In the genomic region with DNA sequence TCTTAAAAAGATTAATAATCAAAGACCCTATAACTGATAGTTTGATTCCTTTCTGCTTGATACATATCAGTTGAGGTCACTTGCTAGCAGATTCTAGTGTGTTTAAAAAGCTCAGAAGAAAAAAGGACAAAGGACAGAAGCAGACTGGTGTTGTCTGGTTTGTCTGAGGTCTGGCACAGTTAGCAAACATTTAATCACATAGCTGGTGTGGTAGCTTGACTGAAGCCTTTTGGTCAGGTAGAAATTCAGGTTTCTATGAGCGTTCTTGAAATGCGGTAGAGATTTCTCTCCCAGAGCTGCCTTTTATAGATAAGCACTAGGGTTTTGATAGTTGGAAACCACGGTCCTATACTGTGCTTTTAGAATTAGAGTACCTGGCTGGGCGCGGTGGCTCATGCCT, we compare ENCODE assay signal across 24 cellular contexts. TPM values are rescaled to one million over a fixed set of nuclear protein-coding genes. Genes with fewer than 3 reads are reported as not detected.
"Had no signal": no experiment of that assay in that cellular context is flagged by ENCODE, and none has a peak within 500 bp of the region (broad histone marks: within the 10 kb centered on the region; RNA-seq: fewer than 3 reads in every experiment).

No MANE protein-coding gene starts in this region.

- ATAC-seq: effector memory CD8-positive, alpha-beta T cell; gastrocnemius medialis; left cardiac atrium; stimulated activated naive B cell treated with anti-CD40 and anti-IgM and Interleukin-4, amounts not matched to agents 10 μg/mL and 1 μg/mL and 100 μg/mL, for 72 hours; upper lobe of right lung; WTC11 had no signal

- DNase-seq: activated naive CD4-positive, alpha-beta T cell; activated T-cell treated with anti-CD3 and anti-CD28 coated beads, Interleukin-2, amount 50 U/mL, for 1 hour; colonic mucosa; dorsolateral prefrontal cortex; effector memory CD8-positive, alpha-beta T cell; esophagus squamous epithelium; gastrocnemius medialis; head of caudate nucleus; hypothalamus; left cardiac atrium; nucleus accumbens; posterior cingulate gyrus; retina; stimulated activated CD4-positive, alpha-beta T cell treated with anti-CD3 and anti-CD28 coated beads, Interleukin-2, amount 100 ng/mL, for 48 hours; stimulated activated CD8-positive, alpha-beta memory T cell treated with anti-CD3 and anti-CD28 coated beads, Interleukin-4, amount 100 ng/mL, for 48 hours; stimulated activated naive B cell treated with anti-CD40 and anti-IgM and Interleukin-4, amounts not matched to agents 10 μg/mL and 1 μg/mL and 100 μg/mL, for 72 hours; T-helper 9 cell; testis; upper lobe of right lung had no signal

- H3K4me3 Mint-ChIP-seq: activated naive CD8-positive, alpha-beta T cell; effector memory CD8-positive, alpha-beta T cell; memory B cell; stimulated activated naive B cell treated with anti-CD40 and anti-IgM and Interleukin-4, amounts not matched to agents 10 μg/mL and 1 μg/mL and 100 μg/mL, for 72 hours; WTC11 had no signal

- H3K9me3 ChIP-seq: breast epithelium, colonic mucosa, esophagus squamous epithelium, gastrocnemius medialis, testis, upper lobe of right lung had no signal

- H3K9me3 Mint-ChIP-seq: effector memory CD8-positive, alpha-beta T cell; memory B cell; stimulated activated naive B cell treated with anti-CD40 and anti-IgM and Interleukin-4, amounts not matched to agents 10 μg/mL and 1 μg/mL and 100 μg/mL, for 72 hours had no signal

- H3K4me1 ChIP-seq: breast epithelium, colonic mucosa, gastrocnemius medialis, testis had no signal

- H3K36me3 ChIP-seq: breast epithelium, colonic mucosa, esophagus squamous epithelium, gastrocnemius medialis, upper lobe of right lung had no signal

- H3K27ac Mint-ChIP-seq: activated naive CD8-positive, alpha-beta T cell; effector memory CD8-positive, alpha-beta T cell; memory B cell; stimulated activated naive B cell treated with anti-CD40 and anti-IgM and Interleukin-4, amounts not matched to agents 10 μg/mL and 1 μg/mL and 100 μg/mL, for 72 hours; WTC11 had no signal

- H3K27me3 ChIP-seq: testis had no signal

- H3K27ac ChIP-seq: breast epithelium, colonic mucosa, dorsolateral prefrontal cortex, gastrocnemius medialis, testis, upper lobe of right lung had no signal

- H3K36me3 Mint-ChIP-seq: activated naive CD8-positive, alpha-beta T cell; memory B cell; stimulated activated naive B cell treated with anti-CD40 and anti-IgM and Interleukin-4, amounts not matched to agents 10 μg/mL and 1 μg/mL and 100 μg/mL, for 72 hours had no signal

- H3K4me1 Mint-ChIP-seq: memory B cell had no signal

- H3K4me3 ChIP-seq: breast epithelium, colonic mucosa, dorsolateral prefrontal cortex, esophagus squamous epithelium, gastrocnemius medialis, testis, upper lobe of right lung had no signal

RNA-seq across cellular contexts. Expression of gene TSPAN11, which starts 4.7 kb away (rescaled TPM):
- total RNA-seq: T-helper 1 cell treated with Interleukin-12 subunit alpha and Interleukin-12 subunit beta and Interleukin-4 antibody, amounts not matched to agents 30 ng/mL and 1 ng/mL, for 36 hours had no signal
